In genomic region chr9:133863193-133863592, GRCh38 we compare ENCODE assay signal across 13 cellular contexts.
DNase-seq lines count a peak whose midpoint lies in the region; ATAC-seq and TF ChIP-seq lines count a peak whose summit lies in the region.
"Had no signal": no experiment of that assay in that cellular context is flagged by ENCODE, and none has a peak within 500 bp of the region (broad histone marks: within the 10 kb centered on the region; RNA-seq: fewer than 3 reads in every experiment).

No MANE protein-coding gene starts in this region.

- no peaks in the 10 kb centered on the region for H3F3A ChIP-seq in smooth muscle cell (ENCODE audit: low read depth)

- H4K20me1 ChIP-seq in smooth muscle cell (ENCODE audit: low read depth), result peaks cover 75% of the 10 kb centered on the region

- H3K27me3 ChIP-seq in ascending aorta (no peaks in the 10 kb centered on the region), smooth muscle cell (ENCODE audit: low read depth) (no peaks in the 10 kb centered on the region)
- no peaks in the 10 kb centered on the region for H3K27me3 ChIP-seq in CD4-positive, alpha-beta T cell (ENCODE audit: control insufficient read depth, insufficient read depth, low read length)

- H3K9me3 Mint-ChIP-seq in CD14-positive monocyte (peaks cover 0 to 7% (median 4%) of the 10 kb centered on the region in 7 donors), memory B cell (peaks cover 5% of the 10 kb centered on the region)
- peaks cover 5% of the 10 kb centered on the region for H3K9me3 Mint-ChIP-seq in CD4-positive, alpha-beta T cell
- H3K9me3 Mint-ChIP-seq in naive thymus-derived CD8-positive, alpha-beta T cell, result peaks cover 0 to 13% (median 9%) of the 10 kb centered on the region in 9 donors

- TF ChIP-seq CTCF in CD14-positive monocyte (IDR thresholded peaks at IDR 0.05), result no peak
- TF ChIP-seq CTCF in ascending aorta (IDR thresholded peaks at IDR 0.05), result no peak
- no peak for TF ChIP-seq CTCF in smooth muscle cell (IDR thresholded peaks at IDR 0.05; ENCODE audit: borderline replicate concordance, insufficient read depth, poor library complexity, severe bottlenecking)
- TF ChIP-seq CTCF in CD4-positive, alpha-beta T cell (IDR thresholded peaks at IDR 0.05), result no peak

- CTCF ChIA-PET in CD4-positive, alpha-beta T cell (lab: Charles Lee), result no interaction called here

- H3K79me2 ChIP-seq in smooth muscle cell (ENCODE audit: low read depth), result peaks cover 70% of the 10 kb centered on the region

- no peak overlapping the region for H3K4me3 ChIP-seq in ascending aorta
- no peak overlapping the region for H3K4me3 ChIP-seq in smooth muscle cell
- H3K4me3 ChIP-seq: lung, PC-9 had no signal

- no peak overlapping the region for H3K9ac ChIP-seq in smooth muscle cell (ENCODE audit: low read depth)

- whole genome bisulfite sequencing in smooth muscle cell (ENCODE audit: low lambda C conversion rate), result 79% methylated on average over 19 of the region's 19 CpGs

- no peaks in the 10 kb centered on the region for H3K4me1 ChIP-seq in ascending aorta
- no peaks in the 10 kb centered on the region for H3K4me1 ChIP-seq in smooth muscle cell (ENCODE audit: low read depth)

- intact Hi-C loops in CD14-positive monocyte (cut with micrococcal nuclease) (loop anchor here in 1 of 2 donors (5.0 kb wide), 1 partner anchor 36 kb away; no protein-coding TSS in a partner anchor), ascending aorta (cut with DNase I) (no loop called here)
- intact Hi-C loops in CD4-positive, alpha-beta T cell (cut with DNase I, micrococcal nuclease), result no loop called here

- peak overlapping the region; percentile 1 to 56 for H3K27ac ChIP-seq in ascending aorta
- H3K27ac ChIP-seq in smooth muscle cell (ENCODE audit: low read depth), result peak overlapping the region; percentile 45
- H3K27ac ChIP-seq in CD4-positive, alpha-beta T cell (ENCODE audit: low read depth, low read length), result no peak overlapping the region
- H3K27ac ChIP-seq: PC-9 had no signal

- H3K4me3 Mint-ChIP-seq in CD14-positive monocyte, result peak overlapping the region; percentile 68 to 81
- no peak overlapping the region for H3K4me3 Mint-ChIP-seq in memory B cell
- H3K4me3 Mint-ChIP-seq in CD4-positive, alpha-beta T cell, result no peak overlapping the region
- H3K4me3 Mint-ChIP-seq in T-helper 17 cell, result no peak overlapping the region
- no peak overlapping the region for H3K4me3 Mint-ChIP-seq in naive thymus-derived CD8-positive, alpha-beta T cell

- DNase-seq in CD14-positive monocyte (ENCODE audit: low spot score), result no peak
- DNase-seq in ascending aorta (ENCODE audit: low spot score in 2 of 2), result no peak
- no peak for DNase-seq in memory B cell (ENCODE audit: low spot score in 2 of 2)
- DNase-seq in smooth muscle cell (lab: John Stamatoyannopoulos, UW; ENCODE audit: unreplicated experiment), result no peak
- DNase-seq in CD4-positive, alpha-beta T cell, result no peak
- no peak for DNase-seq in T-helper 17 cell
- no peak for DNase-seq in Kasumi-1 (lab: John Stamatoyannopoulos, UW)
- DNase-seq in naive thymus-derived CD8-positive, alpha-beta T cell, result no peak
- DNase-seq: GOT3, NCI-H526 treated with DMSO at 0.1 percent for 48 hours, PC-9 had no signal

- ATAC-seq in memory B cell (ENCODE audit: low read depth) (no peak), T-helper 17 cell (no peak)
- ATAC-seq in CD4-positive, alpha-beta T cell (ENCODE audit: poor library complexity), result no peak
- ATAC-seq in naive thymus-derived CD8-positive, alpha-beta T cell, result no peak

- POLR2A ChIA-PET in CD4-positive, alpha-beta T cell (lab: Charles Lee), result no interaction called here
- POLR2A ChIA-PET in naive thymus-derived CD8-positive, alpha-beta T cell (lab: Charles Lee), result no interaction called here

- H3K4me2 ChIP-seq in smooth muscle cell, result peak overlapping the region; percentile 26
- H3K4me2 ChIP-seq: PC-9 had no signal

- H3K27ac Mint-ChIP-seq in CD14-positive monocyte (peak overlapping the region; percentile 95 to 98 (median 97)), memory B cell (peak overlapping the region; percentile 70), T-helper 17 cell (no peak overlapping the region)
- no peak overlapping the region for H3K27ac Mint-ChIP-seq in CD4-positive, alpha-beta T cell
- H3K27ac Mint-ChIP-seq in naive thymus-derived CD8-positive, alpha-beta T cell, result peak overlapping the region in 1 of 10 donors; percentile 73
- H3K27ac Mint-ChIP-seq: activated T-helper 2 cell treated with anti-CD3 and anti-CD28 coated beads, Interferon-gamma antibody, Interleukin-2, Interleukin-4, amounts not matched to agents 10 μg/mL and 5 μg/mL and 100 μg/mL, durations not matched to agents 14 hours and 24 hours and 36 hours had no signal

- H3K36me3 ChIP-seq in ascending aorta (no peaks in the 10 kb centered on the region), smooth muscle cell (ENCODE audit: low read depth) (no peaks in the 10 kb centered on the region)

- H3K27me3 Mint-ChIP-seq in CD14-positive monocyte (ENCODE audit: low read depth in 3 of 3), result peaks cover 0 to 1% (median 0%) of the 10 kb centered on the region in 3 donors
- H3K27me3 Mint-ChIP-seq in memory B cell, result no peaks in the 10 kb centered on the region
- no peaks in the 10 kb centered on the region for H3K27me3 Mint-ChIP-seq in CD4-positive, alpha-beta T cell
- no peaks in the 10 kb centered on the region for H3K27me3 Mint-ChIP-seq in T-helper 17 cell
- peaks cover 0 to 2% (median 0%) of the 10 kb centered on the region in 5 donors for H3K27me3 Mint-ChIP-seq in naive thymus-derived CD8-positive, alpha-beta T cell

- H3K4me1 Mint-ChIP-seq in CD14-positive monocyte, result peaks cover 45% of the 10 kb centered on the region
- peaks cover 16% of the 10 kb centered on the region for H3K4me1 Mint-ChIP-seq in memory B cell
- no peaks in the 10 kb centered on the region for H3K4me1 Mint-ChIP-seq in CD4-positive, alpha-beta T cell (ENCODE audit: low read depth)
- peaks cover 2% of the 10 kb centered on the region for H3K4me1 Mint-ChIP-seq in T-helper 17 cell
- H3K4me1 Mint-ChIP-seq in naive thymus-derived CD8-positive, alpha-beta T cell, result peaks cover 0 to 6% (median 0%) of the 10 kb centered on the region in 4 donors

- H3K36me3 Mint-ChIP-seq in CD14-positive monocyte (peaks cover 32 to 43% of the 10 kb centered on the region in 2 donors), memory B cell (peaks cover 24% of the 10 kb centered on the region), T-helper 17 cell (ENCODE audit: low read depth) (no peaks in the 10 kb centered on the region)
- H3K36me3 Mint-ChIP-seq in CD4-positive, alpha-beta T cell (ENCODE audit: low read depth), result no peaks in the 10 kb centered on the region
- peaks cover 0 to 9% (median 6%) of the 10 kb centered on the region in 3 donors for H3K36me3 Mint-ChIP-seq in naive thymus-derived CD8-positive, alpha-beta T cell

- H3K9me3 ChIP-seq in ascending aorta (no peaks in the 10 kb centered on the region), smooth muscle cell (replicated peaks; ENCODE audit: low read depth) (no peaks in the 10 kb centered on the region), T-helper 17 cell (ENCODE audit: control insufficient read depth, low read length, poor library complexity, severe bottlenecking) (no peaks in the 10 kb centered on the region)
- no peaks in the 10 kb centered on the region for H3K9me3 ChIP-seq in CD4-positive, alpha-beta T cell (ENCODE audit: control insufficient read depth, low read length)

- no peak overlapping the region for H2AFZ ChIP-seq in smooth muscle cell (ENCODE audit: low read depth)
- H2AFZ ChIP-seq: PC-9 had no signal

Comparison
In these comparisons a context has a peak if more than half of its experiments do, and no peak if none do; other contexts are left out.
1. H3K27ac Mint-ChIP-seq: peak in CD14-positive monocyte (7 of 7) and memory B cell (single experiment); none in CD4-positive, alpha-beta T cell (single experiment) and T-helper 17 cell (single experiment).
2. H3K4me3 Mint-ChIP-seq: peak in CD14-positive monocyte (2 of 2); none in memory B cell (single experiment), CD4-positive, alpha-beta T cell (single experiment), T-helper 17 cell (single experiment) and naive thymus-derived CD8-positive, alpha-beta T cell (0 of 10).